ENCODE assay signal across 23 cellular contexts in genomic region chr16:58012481-58012880, GRCh38. TPM values are rescaled to one million over a fixed set of nuclear protein-coding genes. Genes with fewer than 3 reads are reported as not detected.
DNase-seq lines count a peak whose midpoint lies in the region; ATAC-seq, FAIRE-seq and TF ChIP-seq lines count a peak whose summit lies in the region.
"Had no signal": no experiment of that assay in that cellular context is flagged by ENCODE, and none has a peak within 500 bp of the region (broad histone marks: within the 10 kb centered on the region; RNA-seq: fewer than 3 reads in every experiment).

No MANE protein-coding gene starts in this region.

- no peak for TF ChIP-seq POLR2A in spleen (IDR thresholded peaks at IDR 0.05)

- H3K27ac ChIP-seq in kidney (ENCODE audit: low read depth in 2 of 2, low read length in 2 of 2) (no peak overlapping the region), spleen (no peak overlapping the region)
- H3K27ac ChIP-seq: BLaER1, KMS-11 had no signal

- H3K4me1 Mint-ChIP-seq in natural killer cell treated with Interleukin-12 subunit alpha and Interleukin-12 subunit beta and Interleukin-15 and Interleukin-18, amount 100 ng/mL, for 72 hours (ENCODE audit: low read depth in 2 of 2) = peaks cover 0 to 8% of the 10 kb centered on the region in 2 donors
- peaks cover 0 to 10% of the 10 kb centered on the region in 2 donors for H3K4me1 Mint-ChIP-seq in natural killer cell
- H3K4me1 Mint-ChIP-seq in WTC11 = peaks cover 13% of the 10 kb centered on the region

- H3K4me1 ChIP-seq in kidney (ENCODE audit: control insufficient read depth in 1 of 2, insufficient read depth in 1 of 2, low read depth in 1 of 2, low read length in 2 of 2) = no peaks in the 10 kb centered on the region
- no peaks in the 10 kb centered on the region for H3K4me1 ChIP-seq in spleen
- H3K4me1 ChIP-seq: BLaER1 had no signal

- DNase-seq in natural killer cell treated with Interleukin-12 subunit alpha and Interleukin-12 subunit beta and Interleukin-15 and Interleukin-18, amount 100 ng/mL, for 72 hours (ENCODE audit: low spot score) = peak; percentile 18
- DNase-seq in natural killer cell (no peak), WTC11 (ENCODE audit: low spot score) (no peak), kidney (peak; percentile 17), spleen (peak; percentile 66), NCI-H2171 (lab: John Stamatoyannopoulos, UW) (no peak), SK-N-DZ (ENCODE audit: low spot score) (no peak)
- DNase-seq: Calu3; CD8-positive, alpha-beta T cell; MV-4-11; NCI-H187; NCI-H2107; NCI-H2227 treated with DMSO at 0.1 percent for 48 hours; NCI-H524; NCI-H82; SIG-M5 had no signal

- H3K4me3 Mint-ChIP-seq in natural killer cell treated with Interleukin-12 subunit alpha and Interleukin-12 subunit beta and Interleukin-15 and Interleukin-18, amount 100 ng/mL, for 72 hours = no peak overlapping the region
- H3K4me3 Mint-ChIP-seq in natural killer cell (no peak overlapping the region), WTC11 (no peak overlapping the region)
- H3K4me3 Mint-ChIP-seq: CD8-positive, alpha-beta T cell had no signal

- peaks cover 11% of the 10 kb centered on the region for H3K36me3 Mint-ChIP-seq in natural killer cell treated with Interleukin-12 subunit alpha and Interleukin-12 subunit beta and Interleukin-15 and Interleukin-18, amount 100 ng/mL, for 72 hours
- H3K36me3 Mint-ChIP-seq in natural killer cell = peaks cover 8% of the 10 kb centered on the region
- peaks cover 18% of the 10 kb centered on the region for H3K36me3 Mint-ChIP-seq in WTC11

- no peaks in the 10 kb centered on the region for H3K27me3 ChIP-seq in spleen (replicated peaks in 1 of 7)
- H3K27me3 ChIP-seq: BLaER1 had no signal

- no peak for FAIRE-seq in kidney (lab: Jason Lieb, UNC)
- FAIRE-seq: GM12891, H1 had no signal

- POLR2A ChIA-PET in WTC11 (lab: Charles Lee) = interaction anchor here (0.5 kb wide), 1 partner anchor 509 kb away, joined by 4 read pairs; no protein-coding TSS in a partner anchor

- no peaks in the 10 kb centered on the region for H3K9me3 Mint-ChIP-seq in natural killer cell treated with Interleukin-12 subunit alpha and Interleukin-12 subunit beta and Interleukin-15 and Interleukin-18, amount 100 ng/mL, for 72 hours
- H3K9me3 Mint-ChIP-seq in natural killer cell (no peaks in the 10 kb centered on the region), WTC11 (no peaks in the 10 kb centered on the region)
- H3K9me3 Mint-ChIP-seq: CD8-positive, alpha-beta T cell had no signal

- H3K9me3 ChIP-seq in kidney (ENCODE audit: control insufficient read depth in 1 of 2, low read length in 2 of 2) = no peaks in the 10 kb centered on the region
- no peaks in the 10 kb centered on the region for H3K9me3 ChIP-seq in spleen
- H3K9me3 ChIP-seq: BLaER1 had no signal

- H3K36me3 ChIP-seq in kidney (ENCODE audit: control insufficient read depth in 1 of 2, insufficient read depth in 2 of 2, low read length in 2 of 2) (peaks cover 0 to 10% of the 10 kb centered on the region in 2 donors), spleen (peaks cover 2 to 96% (median 43%) of the 10 kb centered on the region in 6 donors)

- TF ChIP-seq CTCF in natural killer cell (IDR thresholded peaks at IDR 0.05) = no peak
- TF ChIP-seq CTCF in WTC11 (IDR thresholded peaks at IDR 0.05) = no peak
- TF ChIP-seq CTCF in kidney (IDR thresholded peaks at IDR 0.05; ENCODE audit: borderline replicate concordance, extremely low read depth, insufficient read depth) = no peak
- TF ChIP-seq CTCF in spleen (IDR thresholded peaks at IDR 0.05 in 8 of 11, conservative IDR thresholded peaks at IDR 0.05 in 3 of 11) = no peak

- CTCF ChIA-PET in WTC11 (lab: Charles Lee) = interaction anchor here (0.9 to 2.4 kb wide), 2 partner anchors 85 to 110 kb away, joined by 3 to 8 read pairs; no protein-coding TSS in a partner anchor

- no peak overlapping the region for H3K9ac ChIP-seq in kidney (ENCODE audit: low read length in 2 of 2)
- H3K9ac ChIP-seq: BLaER1, KMS-11 had no signal

- intact Hi-C loops in natural killer cell (cut with micrococcal nuclease) = no loop called here
- intact Hi-C loops in kidney (cut with DNase I) = no loop called here
- intact Hi-C loops in spleen (cut with DNase I; ENCODE audit: low total_unique reads) = no loop called here

- H3K27ac Mint-ChIP-seq in natural killer cell treated with Interleukin-12 subunit alpha and Interleukin-12 subunit beta and Interleukin-15 and Interleukin-18, amount 100 ng/mL, for 72 hours = no peak overlapping the region
- H3K27ac Mint-ChIP-seq in natural killer cell (no peak overlapping the region), WTC11 (no peak overlapping the region)
- H3K27ac Mint-ChIP-seq: CD8-positive, alpha-beta T cell had no signal

- H3K27me3 Mint-ChIP-seq in natural killer cell treated with Interleukin-12 subunit alpha and Interleukin-12 subunit beta and Interleukin-15 and Interleukin-18, amount 100 ng/mL, for 72 hours = no peaks in the 10 kb centered on the region
- H3K27me3 Mint-ChIP-seq in natural killer cell (ENCODE audit: low read depth in 2 of 2) (no peaks in the 10 kb centered on the region), WTC11 (ENCODE audit: low read depth) (no peaks in the 10 kb centered on the region)

- no peak for ATAC-seq in natural killer cell treated with Interleukin-12 subunit alpha and Interleukin-12 subunit beta and Interleukin-15 and Interleukin-18, amount 100 ng/mL, for 72 hours
- ATAC-seq in natural killer cell = no peak
- ATAC-seq in WTC11 = peak; percentile 47
- no peak for ATAC-seq in GM21786 (IDR thresholded peaks at IDR 0.05; ENCODE audit: unreplicated experiment)
- ATAC-seq: CD8-positive, alpha-beta T cell had no signal

- 68 to 79% (median 73%) methylated on average over 6 to 9 of the region's 9 CpGs for WGBS in spleen, 5 donors

- no peak overlapping the region for H3K4me3 ChIP-seq in kidney (ENCODE audit: low read length in 2 of 2)
- no peak overlapping the region for H3K4me3 ChIP-seq in spleen
- H3K4me3 ChIP-seq: BLaER1 had no signal

TF ChIP-seq in WTC11, 78 proteins besides CTCF, POLR2A, EP300 and RAD21 (continues in another document):
- TF ChIP-seq JAZF1 (CRISPR knock-in tag; IDR thresholded peaks at IDR 0.05) = no peak
- no peak for TF ChIP-seq ZNF232 (CRISPR knock-in tag; IDR thresholded peaks at IDR 0.05)
- TF ChIP-seq NFATC4 (CRISPR knock-in tag; IDR thresholded peaks at IDR 0.05) = no peak
- TF ChIP-seq GTF2I (CRISPR knock-in tag; conservative IDR thresholded peaks at IDR 0.05) = no peak

RNA-seq across cellular contexts. Expression of gene USB1, which starts 11.3 kb away (rescaled TPM):
- 100 to 1,000 TPM in 1 of 2 donors, 10 to 100 TPM in 1; 74.3 to 124 TPM for total RNA-seq in natural killer cell treated with Interleukin-12 subunit alpha and Interleukin-12 subunit beta and Interleukin-15 and Interleukin-18, amount 100 ng/mL, for 72 hours
- total RNA-seq in natural killer cell (10 to 100 TPM; 64.7 to 86.0 (median 84.8) TPM), WTC11 (2021) (67.1 to 75.2 TPM (median 69.6 TPM) in 3 replicates), kidney (32.8 TPM), spleen (10 to 100 TPM; 35.0 to 78.4 (median 49.5) TPM)
- polyA plus RNA-seq in kidney (ENCODE audit: insufficient read depth, low read depth, low replicate concordance) (18.3 TPM), spleen (10 to 100 TPM; 17.7 to 25.4 (median 18.9) TPM)
- 23.5 and 46.4 TPM in 2 replicates for polyA plus RNA-seq in SK-N-DZ (2014; cell fraction: cytosol; rRNA removed)
- polyA plus RNA-seq in SK-N-DZ (2014; cell fraction: nucleus; rRNA removed) = 23.2 and 30.8 TPM in 2 replicates

RNA-seq across cellular contexts. Expression of gene ZNF319, which starts 12.0 kb away (rescaled TPM):
- total RNA-seq in natural killer cell treated with Interleukin-12 subunit alpha and Interleukin-12 subunit beta and Interleukin-15 and Interleukin-18, amount 100 ng/mL, for 72 hours = 10 to 100 TPM in 1 of 2 donors, 1 to 10 TPM in 1; 9.6 to 10.7 TPM
- total RNA-seq in natural killer cell (10 to 100 TPM; 15.9 to 31.3 (median 29.3) TPM), WTC11 (2021) (4.6 to 5.5 TPM (median 5.3 TPM) in 3 replicates), kidney (10.9 TPM), spleen (10 to 100 TPM; 13.0 to 23.4 (median 17.4) TPM)
- polyA plus RNA-seq in kidney (ENCODE audit: insufficient read depth, low read depth, low replicate concordance) (2.9 TPM), spleen (1 to 10 TPM; 3.0 to 7.6 (median 3.4) TPM)
- polyA plus RNA-seq in SK-N-DZ (2014; cell fraction: cytosol; rRNA removed) = 4.3 and 5.6 TPM in 2 replicates
- polyA plus RNA-seq in SK-N-DZ (2014; cell fraction: nucleus; rRNA removed) = 3.1 and 9.4 TPM in 2 replicates

RNA-seq across cellular contexts. Expression of gene MMP15, which starts 13.1 kb away (rescaled TPM):
- under 1 TPM in 1 of 2 donors, not detected in 1; 0.31 TPM for total RNA-seq in natural killer cell treated with Interleukin-12 subunit alpha and Interleukin-12 subunit beta and Interleukin-15 and Interleukin-18, amount 100 ng/mL, for 72 hours
- total RNA-seq in natural killer cell = under 1 TPM; 0.23 to 0.27 (median 0.24) TPM
- total RNA-seq in WTC11 (2021) = 55.5 to 60.7 TPM (median 58.2 TPM) in 3 replicates
- 31.4 TPM for total RNA-seq in kidney
- 19.1 TPM for polyA plus RNA-seq in kidney (ENCODE audit: insufficient read depth, low read depth, low replicate concordance)
- total RNA-seq in spleen = 10 to 100 TPM in 6 of 7 donors, 1 to 10 TPM in 1; 6.5 to 24.2 (median 16.9) TPM
- 1 to 10 TPM; 2.3 to 5.7 (median 2.9) TPM for polyA plus RNA-seq in spleen
- polyA plus RNA-seq in SK-N-DZ (2014; cell fraction: cytosol; rRNA removed) = 31.2 and 34.2 TPM in 2 replicates
- polyA plus RNA-seq in SK-N-DZ (2014; cell fraction: nucleus; rRNA removed) = 19.1 and 20.4 TPM in 2 replicates

RNA-seq across cellular contexts. Expression of gene CNGB1, which starts 41.6 kb away (rescaled TPM):
- not detected for total RNA-seq in natural killer cell treated with Interleukin-12 subunit alpha and Interleukin-12 subunit beta and Interleukin-15 and Interleukin-18, amount 100 ng/mL, for 72 hours
- total RNA-seq in natural killer cell (not detected), WTC11 (2021) (not detected in 3 replicates), kidney (not detected), spleen (not detected)
- polyA plus RNA-seq in kidney (ENCODE audit: insufficient read depth, low read depth, low replicate concordance) (not detected), spleen (under 1 TPM in 2 of 3 donors, not detected in 1; 0.02 to 0.12 TPM)
- polyA plus RNA-seq in SK-N-DZ (2014; cell fraction: cytosol; rRNA removed) = 17.7 and 23.2 TPM in 2 replicates
- 31.5 and 41.5 TPM in 2 replicates for polyA plus RNA-seq in SK-N-DZ (2014; cell fraction: nucleus; rRNA removed)
- total RNA-seq: A673; CD8-positive, alpha-beta T cell; H1; RPMI7951 had no signal
- polyA plus RNA-seq: H1 had no signal

Comparison
In these comparisons a context has a peak if more than half of its experiments do, and no peak if none do; other contexts are left out.
1. DNase-seq: peak in natural killer cell treated with Interleukin-12 subunit alpha and Interleukin-12 subunit beta and Interleukin-15 and Interleukin-18, amount 100 ng/mL, for 72 hours (single experiment), kidney (single experiment) and spleen (single experiment); none in natural killer cell (single experiment), WTC11 (single experiment), NCI-H2171 (single experiment) and SK-N-DZ (single experiment).
2. RNA of gene MMP15, which starts 13.1 kb away (total RNA-seq): 55.5 to 60.7 TPM in WTC11, 31.4 TPM in kidney (single experiment) and 6.5 to 24.2 TPM in spleen; 0.31 TPM in natural killer cell treated with Interleukin-12 subunit alpha and Interleukin-12 subunit beta and Interleukin-15 and Interleukin-18, amount 100 ng/mL, for 72 hours and 0.23 to 0.27 TPM in natural killer cell; every median in the first group is over 4 times any median in the second.